In the genomic region with DNA sequence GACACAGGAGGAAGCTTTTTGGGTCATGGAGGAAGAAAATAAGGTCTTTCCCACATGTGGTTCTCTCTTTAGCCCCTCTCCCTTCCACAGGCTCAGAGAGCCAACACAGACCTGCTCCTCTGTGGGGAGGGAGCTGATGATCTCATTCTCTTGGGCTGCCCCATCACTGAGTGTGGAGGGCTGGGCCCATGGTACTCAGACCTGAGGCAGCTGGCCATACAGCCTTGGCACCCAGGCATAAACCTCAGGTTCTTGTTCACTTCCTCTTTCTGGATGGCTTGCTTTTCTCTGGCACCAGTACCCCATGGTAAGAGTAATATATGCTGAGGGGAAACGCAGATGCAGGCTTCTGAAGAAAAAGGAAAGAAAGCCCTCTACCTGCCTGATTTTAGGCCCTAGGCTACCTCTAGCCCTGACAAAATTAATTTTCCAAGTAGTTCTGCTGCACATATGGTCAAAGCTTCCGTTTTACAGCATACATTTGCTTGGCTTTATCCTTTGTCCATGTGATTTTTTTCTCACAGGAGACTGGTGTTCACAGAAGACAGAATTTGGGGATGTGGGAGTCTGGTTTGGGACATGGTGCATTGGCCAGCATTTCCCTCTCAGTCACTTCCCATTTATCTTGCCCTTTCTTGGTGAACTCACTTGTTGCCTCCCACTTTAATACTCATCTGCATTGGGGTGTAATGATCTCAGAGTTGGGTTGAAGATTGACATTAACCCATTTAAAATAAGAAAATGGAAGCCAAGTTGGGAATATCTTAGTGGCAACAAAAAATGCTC, we compare ENCODE assay signal across 1 cellular context.
TF ChIP-seq lines count a peak whose summit lies in the region.

No MANE protein-coding gene starts in this region.

TF ChIP-seq in K562, 482 proteins besides CTCF, POLR2A, EP300 and RAD21 (continued from another document):
- TF ChIP-seq, protein P1, sequence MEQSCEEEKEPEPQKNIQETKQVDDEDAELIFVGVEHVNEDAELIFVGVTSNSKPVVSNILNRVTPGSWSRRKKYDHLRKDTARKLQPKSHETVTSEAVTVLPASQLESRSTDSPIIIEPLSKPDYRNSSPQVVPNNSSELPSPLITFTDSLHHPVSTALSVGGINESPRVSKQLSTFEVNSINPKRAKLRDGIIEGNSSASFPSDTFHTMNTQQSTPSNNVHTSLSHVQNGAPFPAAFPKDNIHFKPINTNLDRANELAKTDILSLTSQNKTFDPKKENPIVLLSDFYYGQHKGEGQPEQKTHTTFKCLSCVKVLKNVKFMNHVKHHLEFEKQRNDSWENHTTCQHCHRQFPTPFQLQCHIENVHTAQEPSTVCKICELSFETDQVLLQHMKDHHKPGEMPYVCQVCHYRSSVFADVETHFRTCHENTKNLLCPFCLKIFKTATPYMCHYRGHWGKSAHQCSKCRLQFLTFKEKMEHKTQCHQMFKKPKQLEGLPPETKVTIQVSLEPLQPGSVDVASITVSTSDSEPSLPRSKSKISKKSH (CRISPR knock-in tag; IDR thresholded peaks at IDR 0.05) = no peak
- no peak for TF ChIP-seq SAFB (IDR thresholded peaks at IDR 0.05; ENCODE audit: borderline replicate concordance, low read depth, low read length)
